8 cellular contexts compared by ENCODE assay signal in genomic region chr17:59220328-59221158, GRCh38. TPM values are rescaled to one million over a fixed set of nuclear protein-coding genes. Genes with fewer than 3 reads are reported as not detected.
A peak's percentile ranks its signal among the peaks of the same experiment; 100 is the strongest.
DNase-seq lines count a peak whose midpoint lies in the region; ATAC-seq and TF ChIP-seq lines count a peak whose summit lies in the region.

TSS of gene GDPD1 (plus strand) at chr17:59220511. CDS start at chr17:59220610, 99 bp downstream.

- peak within 1 kb of the TSS; percentile 94 for H3K4me3 Mint-ChIP-seq in WTC11

- TF ChIP-seq CTCF in AG10803 (conservative IDR thresholded peaks at IDR 0.05; ENCODE audit: low read length) (peak; percentile 42), WTC11 (IDR thresholded peaks at IDR 0.05) (peak; percentile 40), spleen (IDR thresholded peaks at IDR 0.05 in 8 of 11, conservative IDR thresholded peaks at IDR 0.05 in 3 of 11) (peak in 10 of 11 experiments; percentile 66 to 90 (median 79))

- intact Hi-C loops in spleen (cut with DNase I; ENCODE audit: low total_unique reads) = no loop called here

- H3K36me3 ChIP-seq in spleen = peaks cover 0 to 3% (median 0%) of the 10 kb centered on the region in 6 donors

- CTCF ChIA-PET in WTC11 (lab: Charles Lee) = interaction anchor here (0.5 to 1.6 kb wide), 15 partner anchors 8 to 464 kb away, joined by 3 to 9 read pairs (median 3); partner anchors contain the start of gene SMG8

- POLR2A ChIA-PET in WTC11 (lab: Charles Lee) = interaction anchor here (0.5 to 1.5 kb wide), 5 partner anchors 9 to 858 kb away, joined by 3 to 4 read pairs (median 3); no protein-coding TSS in a partner anchor

- no peaks in the 10 kb centered on the region for H3K36me3 Mint-ChIP-seq in WTC11

- peaks cover 3% of the 10 kb centered on the region; the same call in 1 of the 2 replicates for H3K27me3 Mint-ChIP-seq in WTC11 (ENCODE audit: low read depth)

- peak; percentile 94 for ATAC-seq in HG03175 (IDR thresholded peaks at IDR 0.05; ENCODE audit: unreplicated experiment)
- peak; percentile 96 for ATAC-seq in WTC11

- TF ChIP-seq POLR2A in GM18951 (IDR thresholded peaks at IDR 0.05; ENCODE audit: extremely low read depth, insufficient read depth, insufficient read length) (peak; percentile 66), spleen (IDR thresholded peaks at IDR 0.05) (peak in 1 of 3 donors; percentile 20)

- H3K4me1 Mint-ChIP-seq in WTC11 = peaks cover 6% of the 10 kb centered on the region; the same call in 1 of the 2 replicates

- peak; percentile 88 for DNase-seq in AG10803 (ENCODE audit: low read depth)
- DNase-seq in NCI-H2227 (lab: John Stamatoyannopoulos, UW; ENCODE audit: unreplicated experiment) = peak; percentile 98
- DNase-seq in WTC11 (ENCODE audit: low spot score) = peak; percentile 97
- peak in 60 of 61 donors; percentile 40 to 97 (median 91) for DNase-seq in caudate nucleus (lab: John Stamatoyannopoulos, UW)
- DNase-seq in iris pigment epithelial cell (ENCODE audit: low read depth) = peak; percentile 89
- DNase-seq in spleen = peak; percentile 100

- H3K27me3 ChIP-seq in spleen (replicated peaks in 1 of 7) = no peaks in the 10 kb centered on the region

- H3K4me3 ChIP-seq in AG10803 (ENCODE audit: low read length) (peak within 1 kb of the TSS; percentile 89), spleen (peak within 1 kb of the TSS; percentile 60 to 89 (median 70))

- no peaks in the 10 kb centered on the region for H3K9me3 Mint-ChIP-seq in WTC11

- H3K4me1 ChIP-seq in spleen = peaks cover 0 to 23% (median 14%) of the 10 kb centered on the region in 6 donors

- peak within 1 kb of the TSS; percentile 91 for H3K27ac ChIP-seq in caudate nucleus (ENCODE audit: low read depth, low read length)
- peak within 1 kb of the TSS; percentile 64 to 89 (median 83) for H3K27ac ChIP-seq in spleen

- H3K27ac Mint-ChIP-seq in WTC11 = peak within 1 kb of the TSS; percentile 90

- H3K9me3 ChIP-seq in spleen = no peaks in the 10 kb centered on the region

- in situ Hi-C loops in GM18951 (cut with MboI; ENCODE audit: low sequenced_read_pairs, unreplicated experiment) = no loop called here

- WGBS in spleen, 5 donors = 0 to 1% (median 1%) methylated on average over 34 to 60 of the region's 60 CpGs

TF ChIP-seq in WTC11, 78 proteins besides CTCF, POLR2A, EP300 and RAD21 (continues in another document):
- no peak for TF ChIP-seq EMX1 (CRISPR knock-in tag; IDR thresholded peaks at IDR 0.05)
- TF ChIP-seq RELA (CRISPR knock-in tag; IDR thresholded peaks at IDR 0.05; ENCODE audit: borderline replicate concordance) = no peak
- no peak for TF ChIP-seq JUN (CRISPR knock-in tag; IDR thresholded peaks at IDR 0.05)
- no peak; the same call in 1 of the 2 replicates for TF ChIP-seq FOXP1 (CRISPR knock-in tag; IDR thresholded peaks at IDR 0.05; ENCODE audit: borderline replicate concordance)
- TF ChIP-seq E2F1 (CRISPR knock-in tag; IDR thresholded peaks at IDR 0.05) = no peak
- TF ChIP-seq ZNF121 (CRISPR knock-in tag; IDR thresholded peaks at IDR 0.05) = peak; percentile 42; the same call in 1 of the 2 replicates
- TF ChIP-seq ZNF512 (CRISPR knock-in tag; IDR thresholded peaks at IDR 0.05; ENCODE audit: borderline replicate concordance) = no peak
- TF ChIP-seq TP53 (CRISPR knock-in tag; IDR thresholded peaks at IDR 0.05) = no peak
- 0 out of 2 replicates have a peak, but pooled peaks have one; percentile 30 for TF ChIP-seq PREB (CRISPR knock-in tag; IDR thresholded peaks at IDR 0.05; ENCODE audit: borderline replicate concordance)
- TF ChIP-seq TEAD1 (CRISPR knock-in tag; IDR thresholded peaks at IDR 0.05) = no peak; the same call in 1 of the 2 replicates
- no peak for TF ChIP-seq CBFB (CRISPR knock-in tag; IDR thresholded peaks at IDR 0.05; ENCODE audit: low read depth)
- TF ChIP-seq ZNF263 (CRISPR knock-in tag; IDR thresholded peaks at IDR 0.05; ENCODE audit: low read depth) = no peak
- TF ChIP-seq ZNF317 (CRISPR knock-in tag; IDR thresholded peaks at IDR 0.05; ENCODE audit: borderline replicate concordance, low read depth) = no peak
- TF ChIP-seq IRF1 (CRISPR knock-in tag; IDR thresholded peaks at IDR 0.05) = no peak
- no peak for TF ChIP-seq KAT7 (CRISPR knock-in tag; IDR thresholded peaks at IDR 0.05; ENCODE audit: borderline replicate concordance)
- no peak for TF ChIP-seq JAZF1 (CRISPR knock-in tag; IDR thresholded peaks at IDR 0.05)
- 0 out of 2 replicates have a peak, but pooled peaks have one; percentile 7 for TF ChIP-seq FOXK1 (CRISPR knock-in tag; IDR thresholded peaks at IDR 0.05)
- TF ChIP-seq ELF4 (CRISPR knock-in tag; IDR thresholded peaks at IDR 0.05; ENCODE audit: low read depth) = no peak
- TF ChIP-seq ZNF532 (CRISPR knock-in tag; IDR thresholded peaks at IDR 0.05; ENCODE audit: borderline replicate concordance) = no peak

RNA-seq across cellular contexts. Expression of gene GDPD1, which starts in this region (rescaled TPM):
- total RNA-seq in WTC11 (2021) = 6.0 to 7.1 TPM (median 6.4 TPM) in 3 replicates
- 1 to 10 TPM; 2.0 to 5.2 (median 2.8) TPM for total RNA-seq in spleen
- polyA plus RNA-seq in spleen = under 1 TPM; 0.59 to 0.77 (median 0.68) TPM

Comparison
In these comparisons a context has a peak if more than half of its experiments do, and no peak if none do; other contexts are left out.
1. Peak in every context shown above with its lines: DNase-seq, ATAC-seq, H3K4me3 ChIP-seq and H3K27ac ChIP-seq.